ENCODE assay signal across 11 cellular contexts in the genomic region with DNA sequence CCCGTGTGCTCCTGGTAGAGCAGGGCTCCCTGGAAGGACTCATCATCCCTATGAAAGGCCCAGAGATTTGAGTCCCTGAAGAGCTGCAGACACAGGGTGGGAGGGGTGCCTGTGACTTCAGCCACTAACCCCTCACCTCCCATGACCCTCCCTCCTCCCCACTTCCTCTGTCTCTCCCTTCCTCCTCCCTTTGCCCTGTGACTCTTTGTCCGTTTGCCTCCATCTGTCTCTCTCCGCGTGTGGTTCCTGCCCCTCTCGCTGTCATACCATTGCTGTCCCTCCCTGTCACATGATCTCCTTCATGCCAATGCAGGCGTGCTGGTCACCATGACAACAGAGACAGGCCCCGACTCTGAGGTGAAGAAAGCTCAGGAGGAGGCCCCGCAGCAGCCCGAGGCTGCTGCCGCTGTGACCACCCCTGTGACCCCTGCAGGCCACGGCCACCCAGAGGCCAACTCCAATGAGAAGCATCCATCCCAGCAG. TPM values are rescaled to one million over a fixed set of nuclear protein-coding genes. Genes with fewer than 3 reads are reported as not detected.
A peak's percentile ranks its signal among the peaks of the same experiment; 100 is the strongest.
DNase-seq lines count a peak whose midpoint lies in the region; ATAC-seq and TF ChIP-seq lines count a peak whose summit lies in the region.
"Had no signal": no experiment of that assay in that cellular context is flagged by ENCODE, and none has a peak within 500 bp of the region (broad histone marks: within the 10 kb centered on the region; RNA-seq: fewer than 3 reads in every experiment).

No MANE protein-coding gene starts in this region.

- TF ChIP-seq CTCF in hepatocyte (IDR thresholded peaks at IDR 0.05; ENCODE audit: poor library complexity) = no peak

- H3K27ac Mint-ChIP-seq in activated CD4-positive, alpha-beta memory T cell treated with anti-CD3 and anti-CD28 coated beads for 36 hours = no peak overlapping the region
- no peak overlapping the region for H3K27ac Mint-ChIP-seq in activated CD4-positive, alpha-beta memory T cell treated with anti-CD3 and anti-CD28 coated beads, Interleukin-2, amount 10 ng/mL, durations not matched to agents 7 days and 5 days
- H3K27ac Mint-ChIP-seq: activated T-cell treated with anti-CD3 and anti-CD28 coated beads, Interleukin-2, amount 50 U/mL, for 24 hours had no signal

- H3K79me2 ChIP-seq in hepatocyte = peaks cover 2% of the 10 kb centered on the region

- H3K36me3 ChIP-seq in hepatocyte (replicated peaks; ENCODE audit: insufficient read depth, low read depth) = no peaks in the 10 kb centered on the region

- peak; percentile 14 for DNase-seq in activated CD4-positive, alpha-beta memory T cell treated with anti-CD3 and anti-CD28 coated beads for 36 hours
- no peak for DNase-seq in activated CD4-positive, alpha-beta memory T cell treated with anti-CD3 and anti-CD28 coated beads, Interleukin-2, amount 10 ng/mL, durations not matched to agents 7 days and 5 days
- peak; percentile 21 for DNase-seq in SKM-1 treated with dmso at 0.1 percent for 144 hours (lab: John Stamatoyannopoulos, UW; ENCODE audit: unreplicated experiment)
- peak; percentile 78 for DNase-seq in hepatocyte (ENCODE audit: low spot score)
- DNase-seq in stimulated activated naive CD8-positive, alpha-beta T cell treated with anti-CD3 and anti-CD28 coated beads, Interleukin-15, Interleukin-2, amounts not matched to agents 100 U/mL and 50 U/mL, for 24 hours = no peak
- no peak for DNase-seq in HCEC 1CT
- no peak for DNase-seq in HuH-7 (ENCODE audit: low spot score)
- DNase-seq: activated T-cell treated with anti-CD3 and anti-CD28 coated beads, Interleukin-2, amount 50 U/mL, for 24 hours; COR-L47; NCI-H2081 treated with DMSO at 0.1 percent for 48 hours had no signal

- H3K27me3 ChIP-seq in hepatocyte = no peaks in the 10 kb centered on the region

- no peak overlapping the region for H3K4me2 ChIP-seq in hepatocyte

- no peaks in the 10 kb centered on the region for H3K9me2 ChIP-seq in hepatocyte (replicated peaks; ENCODE audit: insufficient read depth)

- intact Hi-C loops in activated CD4-positive, alpha-beta memory T cell treated with anti-CD3 and anti-CD28 coated beads for 36 hours (cut with micrococcal nuclease) = no loop called here

- no peak overlapping the region for H2AFZ ChIP-seq in hepatocyte

- 32% methylated on average over 11 of the region's 11 CpGs for WGBS in hepatocyte (ENCODE audit: low lambda C conversion rate, missing lambda C conversion rate)

- no peaks in the 10 kb centered on the region for H3K36me3 Mint-ChIP-seq in activated CD4-positive, alpha-beta memory T cell treated with anti-CD3 and anti-CD28 coated beads for 36 hours
- no peaks in the 10 kb centered on the region for H3K36me3 Mint-ChIP-seq in activated CD4-positive, alpha-beta memory T cell treated with anti-CD3 and anti-CD28 coated beads, Interleukin-2, amount 10 ng/mL, durations not matched to agents 7 days and 5 days (ENCODE audit: low read depth)

- no peak overlapping the region for H3K4me3 ChIP-seq in hepatocyte

- ATAC-seq in stimulated activated naive CD8-positive, alpha-beta T cell treated with anti-CD3 and anti-CD28 coated beads, Interleukin-15, Interleukin-2, amounts not matched to agents 100 U/mL and 50 U/mL, for 24 hours = peak; percentile 34
- ATAC-seq in HG03439 (IDR thresholded peaks at IDR 0.05; ENCODE audit: unreplicated experiment) = no peak

- H3K9me3 ChIP-seq in hepatocyte (ENCODE audit: low read depth) = no peaks in the 10 kb centered on the region

- no peak overlapping the region for H3K4me3 Mint-ChIP-seq in activated CD4-positive, alpha-beta memory T cell treated with anti-CD3 and anti-CD28 coated beads for 36 hours
- H3K4me3 Mint-ChIP-seq in activated CD4-positive, alpha-beta memory T cell treated with anti-CD3 and anti-CD28 coated beads, Interleukin-2, amount 10 ng/mL, durations not matched to agents 7 days and 5 days = no peak overlapping the region
- H3K4me3 Mint-ChIP-seq: activated T-cell treated with anti-CD3 and anti-CD28 coated beads, Interleukin-2, amount 50 U/mL, for 24 hours had no signal

- H3K27ac ChIP-seq in hepatocyte = no peak overlapping the region

- H3K9me3 Mint-ChIP-seq in activated CD4-positive, alpha-beta memory T cell treated with anti-CD3 and anti-CD28 coated beads for 36 hours = no peaks in the 10 kb centered on the region
- no peaks in the 10 kb centered on the region for H3K9me3 Mint-ChIP-seq in activated CD4-positive, alpha-beta memory T cell treated with anti-CD3 and anti-CD28 coated beads, Interleukin-2, amount 10 ng/mL, durations not matched to agents 7 days and 5 days
- H3K9me3 Mint-ChIP-seq: activated T-cell treated with anti-CD3 and anti-CD28 coated beads, Interleukin-2, amount 50 U/mL, for 24 hours had no signal

- H4K20me1 ChIP-seq in hepatocyte (ENCODE audit: insufficient read depth, poor library complexity, severe bottlenecking) = no peaks in the 10 kb centered on the region

- CTCF ChIA-PET in activated CD4-positive, alpha-beta memory T cell treated with anti-CD3 and anti-CD28 coated beads for 36 hours (lab: Charles Lee) = no interaction called here
- CTCF ChIA-PET in activated CD4-positive, alpha-beta memory T cell treated with anti-CD3 and anti-CD28 coated beads, Interleukin-2, amount 10 ng/mL, durations not matched to agents 7 days and 5 days (lab: Charles Lee) = interaction anchor here (1.7 kb wide), 1 partner anchor 266 kb away, joined by 4 read pairs; no protein-coding TSS in a partner anchor

- POLR2A ChIA-PET in activated CD4-positive, alpha-beta memory T cell treated with anti-CD3 and anti-CD28 coated beads for 36 hours (lab: Charles Lee) = no interaction called here
- POLR2A ChIA-PET in activated CD4-positive, alpha-beta memory T cell treated with anti-CD3 and anti-CD28 coated beads, Interleukin-2, amount 10 ng/mL, durations not matched to agents 7 days and 5 days (lab: Charles Lee) = no interaction called here

- peaks cover 4% of the 10 kb centered on the region for H3K4me1 ChIP-seq in hepatocyte (ENCODE audit: insufficient read depth)

- no peaks in the 10 kb centered on the region for H3K27me3 Mint-ChIP-seq in activated CD4-positive, alpha-beta memory T cell treated with anti-CD3 and anti-CD28 coated beads for 36 hours
- no peaks in the 10 kb centered on the region for H3K27me3 Mint-ChIP-seq in activated CD4-positive, alpha-beta memory T cell treated with anti-CD3 and anti-CD28 coated beads, Interleukin-2, amount 10 ng/mL, durations not matched to agents 7 days and 5 days
- H3K27me3 Mint-ChIP-seq: activated T-cell treated with anti-CD3 and anti-CD28 coated beads, Interleukin-2, amount 50 U/mL, for 24 hours had no signal

- H3K4me1 Mint-ChIP-seq in activated CD4-positive, alpha-beta memory T cell treated with anti-CD3 and anti-CD28 coated beads for 36 hours (ENCODE audit: low read depth) = peaks cover 3% of the 10 kb centered on the region
- H3K4me1 Mint-ChIP-seq in activated CD4-positive, alpha-beta memory T cell treated with anti-CD3 and anti-CD28 coated beads, Interleukin-2, amount 10 ng/mL, durations not matched to agents 7 days and 5 days = peaks cover 3% of the 10 kb centered on the region

RNA-seq across cellular contexts. Expression of a gene that starts 19.0 kb away (rescaled TPM):
- total RNA-seq in activated CD4-positive, alpha-beta memory T cell treated with anti-CD3 and anti-CD28 coated beads for 36 hours = under 1 TPM; 0.36 to 0.88 TPM
- under 1 TPM in 1 of 2 experiments, not detected in 1; 0.20 TPM for total RNA-seq in activated CD4-positive, alpha-beta memory T cell treated with anti-CD3 and anti-CD28 coated beads, Interleukin-2, amount 10 ng/mL, durations not matched to agents 7 days and 5 days
- total RNA-seq in hepatocyte = 32.6 and 36.4 TPM in 2 replicates
- polyA plus RNA-seq in hepatocyte = 21.4 and 25.2 TPM in 2 replicates

Comparison
In these comparisons a context has a peak if more than half of its experiments do, and no peak if none do; other contexts are left out.
1. DNase-seq: peak in activated CD4-positive, alpha-beta memory T cell treated with anti-CD3 and anti-CD28 coated beads for 36 hours (single experiment), SKM-1 treated with dmso at 0.1 percent for 144 hours (single experiment) and hepatocyte (single experiment); none in activated CD4-positive, alpha-beta memory T cell treated with anti-CD3 and anti-CD28 coated beads, Interleukin-2, amount 10 ng/mL, durations not matched to agents 7 days and 5 days (single experiment), stimulated activated naive CD8-positive, alpha-beta T cell treated with anti-CD3 and anti-CD28 coated beads, Interleukin-15, Interleukin-2, amounts not matched to agents 100 U/mL and 50 U/mL, for 24 hours (single experiment), HCEC 1CT (single experiment) and HuH-7 (single experiment).
2. RNA of a gene that starts 19.0 kb away (total RNA-seq): 32.6 to 36.4 TPM in hepatocyte; 0.36 to 0.88 TPM in activated CD4-positive, alpha-beta memory T cell treated with anti-CD3 and anti-CD28 coated beads for 36 hours and 0.20 TPM in activated CD4-positive, alpha-beta memory T cell treated with anti-CD3 and anti-CD28 coated beads, Interleukin-2, amount 10 ng/mL, durations not matched to agents 7 days and 5 days; every median in the first group is over 10 times any median in the second.